9 cellular contexts compared by ENCODE assay signal in the genomic region with DNA sequence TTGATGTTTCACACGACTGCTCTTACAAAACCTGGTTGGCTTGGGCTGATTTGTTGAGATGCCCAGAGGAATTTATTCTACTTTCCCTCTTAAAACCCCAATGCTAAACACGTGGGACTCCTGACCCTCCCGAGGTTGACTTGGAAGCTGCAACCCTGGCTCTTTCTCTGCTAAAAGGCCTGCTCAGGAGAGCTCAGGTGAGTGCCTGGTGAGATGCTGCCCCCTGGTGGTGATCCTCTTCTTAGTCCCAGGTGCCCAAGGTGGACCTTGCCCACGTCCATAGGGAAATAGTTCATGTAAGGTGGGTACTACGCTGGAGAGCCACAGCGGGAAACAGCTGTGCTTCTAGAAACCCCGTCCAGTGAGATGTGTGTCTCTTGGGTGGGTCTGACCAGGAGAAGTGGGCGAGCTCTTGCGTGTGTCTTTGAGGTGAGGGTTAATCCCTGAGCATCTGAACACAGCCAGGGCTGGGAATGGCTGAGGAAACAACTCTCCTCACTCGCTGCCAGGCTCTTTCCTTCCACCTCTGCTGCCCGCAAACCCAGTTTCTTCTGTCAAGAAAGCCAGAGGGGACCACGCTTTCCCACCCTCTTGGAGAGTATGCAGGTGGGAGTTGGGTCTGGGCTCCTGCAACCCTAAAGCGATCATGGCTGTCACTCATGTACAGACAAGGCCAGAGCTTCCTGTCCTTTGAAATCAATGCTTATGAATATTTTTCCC. TPM values are rescaled to one million over a fixed set of nuclear protein-coding genes. Genes with fewer than 3 reads are reported as not detected.
DNase-seq lines count a peak whose midpoint lies in the region; ATAC-seq, FAIRE-seq and TF ChIP-seq lines count a peak whose summit lies in the region.
"Had no signal": no experiment of that assay in that cellular context is flagged by ENCODE, and none has a peak within 500 bp of the region (broad histone marks: within the 10 kb centered on the region; RNA-seq: fewer than 3 reads in every experiment).

No MANE protein-coding gene starts in this region.

- H3K4me1 Mint-ChIP-seq in osteocyte (ENCODE audit: unreplicated experiment), result peaks cover 8% of the 10 kb centered on the region

- no peaks in the 10 kb centered on the region for H3K9me3 ChIP-seq in vagina

- no peak overlapping the region for H3K4me3 ChIP-seq in vagina

- H3K27ac ChIP-seq in vagina, result no peak overlapping the region

- DNase-seq in ELF-1 (ENCODE audit: low read depth, low spot score) (peak; percentile 91), NCI-H460 (ENCODE audit: extremely low read depth, low read depth) (peak; percentile 41), activated T-cell treated with anti-CD3 and anti-CD28 coated beads for 24 hours (ENCODE audit: low read depth) (peak; percentile 27), frontal cortex (ENCODE audit: low spot score in 2 of 2) (peak; percentile 52 to 70), osteocyte (ENCODE audit: extremely low spot score, unreplicated experiment) (no peak), vagina (ENCODE audit: extremely low spot score in 2 of 2) (no peak)

- no peaks in the 10 kb centered on the region for H3K4me1 ChIP-seq in vagina

- TF ChIP-seq POLR2A in vagina (IDR thresholded peaks at IDR 0.05), result no peak

- H3K9me3 Mint-ChIP-seq in osteocyte (ENCODE audit: unreplicated experiment), result no peaks in the 10 kb centered on the region

- H3K36me3 Mint-ChIP-seq in osteocyte (ENCODE audit: unreplicated experiment), result no peaks in the 10 kb centered on the region

- ATAC-seq in HG02678 (IDR thresholded peaks at IDR 0.05; ENCODE audit: unreplicated experiment) (peak; percentile 68), HG03439 (IDR thresholded peaks at IDR 0.05; ENCODE audit: unreplicated experiment) (no peak)

- no peaks in the 10 kb centered on the region for H3K36me3 ChIP-seq in vagina

- peak; percentile 81 for TF ChIP-seq CTCF in osteocyte (IDR thresholded peaks at IDR 0.05)
- TF ChIP-seq CTCF in vagina (IDR thresholded peaks at IDR 0.05), result peak; percentile 43 to 50 (median 45)

- no peaks in the 10 kb centered on the region for H3K27me3 ChIP-seq in vagina

- no peak overlapping the region for H3K27ac Mint-ChIP-seq in osteocyte (ENCODE audit: unreplicated experiment)

- intact Hi-C loops in vagina (cut with DNase I), result no loop called here

- H3K27me3 Mint-ChIP-seq in osteocyte (ENCODE audit: unreplicated experiment), result peaks cover 8% of the 10 kb centered on the region

- FAIRE-seq in frontal cortex (lab: Jason Lieb, UNC), result no peak
- FAIRE-seq: TTC549 had no signal

- no peak overlapping the region for H3K4me3 Mint-ChIP-seq in osteocyte (ENCODE audit: unreplicated experiment)

RNA-seq across cellular contexts. Expression of a gene that starts 25.5 kb away (rescaled TPM):
- total RNA-seq in NCI-H460 (2014; rRNA removed; shearing (Covaris generic)), result 25.1 and 28.9 TPM in 2 replicates
- 5.9 and 7.5 TPM in 2 replicates for polyA plus RNA-seq in NCI-H460 (2014; cell fraction: nucleus; rRNA removed)
- total RNA-seq in frontal cortex, result 21.6 TPM
- 459 and 488 TPM in 2 replicates for total RNA-seq in osteocyte
- total RNA-seq in vagina, result 33.6 TPM

Comparison
In these comparisons a context has a peak if more than half of its experiments do, and no peak if none do; other contexts are left out.
1. DNase-seq: peak in ELF-1 (single experiment), NCI-H460 (single experiment), activated T-cell treated with anti-CD3 and anti-CD28 coated beads for 24 hours (single experiment) and frontal cortex (2 of 2); none in osteocyte (single experiment) and vagina (0 of 2).
2. RNA of a gene that starts 25.5 kb away (total RNA-seq): 459 to 488 TPM in osteocyte; 33.6 TPM in vagina (single experiment), 25.1 to 28.9 TPM in NCI-H460 and 21.6 TPM in frontal cortex (single experiment); every median in the first group is over 10 times any median in the second.